ENCODE assay signal across 9 cellular contexts in genomic region chr22:23762866-23763578, GRCh38. TPM values are rescaled to one million over a fixed set of nuclear protein-coding genes. Genes with fewer than 3 reads are reported as not detected.
DNase-seq lines count a peak whose midpoint lies in the region; ATAC-seq and TF ChIP-seq lines count a peak whose summit lies in the region.
"Had no signal": no experiment of that assay in that cellular context is flagged by ENCODE, and none has a peak within 500 bp of the region (broad histone marks: within the 10 kb centered on the region; RNA-seq: fewer than 3 reads in every experiment).

A gene with protein sequence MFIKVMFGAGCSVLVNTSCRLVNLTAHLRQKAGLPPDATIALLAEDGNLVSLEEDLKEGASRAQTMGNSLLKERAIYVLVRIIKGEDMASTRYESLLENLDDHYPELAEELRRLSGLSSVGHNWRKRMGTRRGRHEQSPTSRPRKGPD (plus strand): TSS chr22:23762990. CDS start chr22:23763307, 317 bp downstream.

- 27 to 48% methylated on average over 3 to 6 of the region's 23 CpGs for WGBS in gastroesophageal sphincter (ENCODE audit: low coverage in 1 of 2), 2 donors

- CTCF ChIA-PET in T-cell (lab: Charles Lee): interaction anchor here in 1 of 2 donors (0.5 to 0.7 kb wide), 2 partner anchors 88 to 155 kb away, joined by 3 read pairs; no protein-coding TSS in a partner anchor

- no peaks in the 10 kb centered on the region for H3K9me3 Mint-ChIP-seq in T-helper 1 cell treated with Interleukin-12 subunit alpha and Interleukin-12 subunit beta and Interleukin-4 antibody, amounts not matched to agents 30 μg/mL and 1 μg/mL, for 36 hours
- H3K9me3 Mint-ChIP-seq in T-cell: no peaks in the 10 kb centered on the region
- H3K9me3 Mint-ChIP-seq in stimulated activated naive B cell treated with anti-CD40 and anti-IgM and Interleukin-4, amounts not matched to agents 10 μg/mL and 1 μg/mL and 100 μg/mL, for 72 hours: no peaks in the 10 kb centered on the region

- ATAC-seq in T-cell (replicated peaks in 1 of 4) (peak; percentile 23 to 51 (median 46)), gastroesophageal sphincter (no peak), omental fat pad (ENCODE audit: low FRiP score) (no peak)
- no peak for ATAC-seq in stimulated activated naive B cell treated with anti-CD40 and anti-IgM and Interleukin-4, amounts not matched to agents 10 μg/mL and 1 μg/mL and 100 μg/mL, for 72 hours (replicated peaks)

- peaks cover 21% of the 10 kb centered on the region for H3K4me1 Mint-ChIP-seq in T-helper 1 cell treated with Interleukin-12 subunit alpha and Interleukin-12 subunit beta and Interleukin-4 antibody, amounts not matched to agents 30 μg/mL and 1 μg/mL, for 36 hours (ENCODE audit: low read depth)
- H3K4me1 Mint-ChIP-seq in T-cell: peaks cover 28 to 48% (median 41%) of the 10 kb centered on the region in 3 donors
- peaks cover 40 to 64% of the 10 kb centered on the region in 2 donors for H3K4me1 Mint-ChIP-seq in stimulated activated naive B cell treated with anti-CD40 and anti-IgM and Interleukin-4, amounts not matched to agents 10 μg/mL and 1 μg/mL and 100 μg/mL, for 72 hours

- H3K27ac Mint-ChIP-seq in T-helper 1 cell treated with Interleukin-12 subunit alpha and Interleukin-12 subunit beta and Interleukin-4 antibody, amounts not matched to agents 30 μg/mL and 1 μg/mL, for 36 hours: peak within 1 kb of the TSS; percentile 36
- H3K27ac Mint-ChIP-seq in T-cell: peak within 1 kb of the TSS; percentile 80 to 90
- peak within 1 kb of the TSS; percentile 42 for H3K27ac Mint-ChIP-seq in stimulated activated naive B cell treated with anti-CD40 and anti-IgM and Interleukin-4, amounts not matched to agents 10 μg/mL and 1 μg/mL and 100 μg/mL, for 72 hours

- DNase-seq in T-helper 1 cell (no peak), T-cell (peak in 4 of 34 experiments; percentile 8 to 32 (median 12)), omental fat pad (ENCODE audit: low spot score) (no peak), RKO (ENCODE audit: low spot score) (no peak), pons (ENCODE audit: low spot score) (no peak)
- DNase-seq in stimulated activated naive B cell treated with anti-CD40 and anti-IgM and Interleukin-4, amounts not matched to agents 10 μg/mL and 1 μg/mL and 100 μg/mL, for 72 hours: no peak
- DNase-seq: ACHN had no signal

- TF ChIP-seq CTCF in gastroesophageal sphincter (IDR thresholded peaks at IDR 0.05) (no peak), omental fat pad (IDR thresholded peaks at IDR 0.05) (no peak)

- H3K36me3 Mint-ChIP-seq in T-helper 1 cell treated with Interleukin-12 subunit alpha and Interleukin-12 subunit beta and Interleukin-4 antibody, amounts not matched to agents 30 μg/mL and 1 μg/mL, for 36 hours (ENCODE audit: low read depth): peaks cover 3% of the 10 kb centered on the region
- no peaks in the 10 kb centered on the region for H3K36me3 Mint-ChIP-seq in T-cell
- H3K36me3 Mint-ChIP-seq in stimulated activated naive B cell treated with anti-CD40 and anti-IgM and Interleukin-4, amounts not matched to agents 10 μg/mL and 1 μg/mL and 100 μg/mL, for 72 hours: peaks cover 10 to 29% of the 10 kb centered on the region in 2 donors

- TF ChIP-seq EP300 in gastroesophageal sphincter (IDR thresholded peaks at IDR 0.05): no peak

- H3K27me3 Mint-ChIP-seq in T-helper 1 cell treated with Interleukin-12 subunit alpha and Interleukin-12 subunit beta and Interleukin-4 antibody, amounts not matched to agents 30 μg/mL and 1 μg/mL, for 36 hours (ENCODE audit: low read depth): no peaks in the 10 kb centered on the region
- no peaks in the 10 kb centered on the region for H3K27me3 Mint-ChIP-seq in T-cell
- H3K27me3 Mint-ChIP-seq in stimulated activated naive B cell treated with anti-CD40 and anti-IgM and Interleukin-4, amounts not matched to agents 10 μg/mL and 1 μg/mL and 100 μg/mL, for 72 hours: no peaks in the 10 kb centered on the region

- H3K27ac ChIP-seq in gastroesophageal sphincter: peak within 1 kb of the TSS in 3 of 4 donors; percentile 26 to 53 (median 44)

- peaks cover 0 to 56% (median 0%) of the 10 kb centered on the region in 3 donors for H3K4me1 ChIP-seq in gastroesophageal sphincter

- peak within 1 kb of the TSS; percentile 67 for H3K4me3 Mint-ChIP-seq in T-helper 1 cell treated with Interleukin-12 subunit alpha and Interleukin-12 subunit beta and Interleukin-4 antibody, amounts not matched to agents 30 μg/mL and 1 μg/mL, for 36 hours
- peak within 1 kb of the TSS; percentile 64 to 84 (median 71) for H3K4me3 Mint-ChIP-seq in T-cell
- H3K4me3 Mint-ChIP-seq in stimulated activated naive B cell treated with anti-CD40 and anti-IgM and Interleukin-4, amounts not matched to agents 10 μg/mL and 1 μg/mL and 100 μg/mL, for 72 hours: peak within 1 kb of the TSS; percentile 76

- no peaks in the 10 kb centered on the region for H3K9me3 ChIP-seq in gastroesophageal sphincter

- peaks cover 0 to 3% of the 10 kb centered on the region in 2 donors for H3K36me3 ChIP-seq in gastroesophageal sphincter

- peak within 1 kb of the TSS in 1 of 2 donors; percentile 32 for H3K4me3 ChIP-seq in gastroesophageal sphincter

- TF ChIP-seq POLR2A in gastroesophageal sphincter (IDR thresholded peaks at IDR 0.05): no peak

- POLR2A ChIA-PET in T-cell (lab: Charles Lee): no interaction called here

- no peaks in the 10 kb centered on the region for H3K27me3 ChIP-seq in gastroesophageal sphincter

RNA-seq across cellular contexts. Expression of the gene that starts here (rescaled TPM):
- total RNA-seq in T-cell (1 to 10 TPM in 4 of 5 donors, under 1 TPM in 1; 0.58 to 2.2 (median 1.9) TPM), gastroesophageal sphincter (under 1 TPM in 2 of 4 donors, not detected in 2; 0.54 to 0.81 TPM), omental fat pad (not detected)

Comparison
In these comparisons a context has a peak if more than half of its experiments do, and no peak if none do; other contexts are left out.
1. ATAC-seq: peak in T-cell (4 of 4); none in gastroesophageal sphincter (single experiment), stimulated activated naive B cell treated with anti-CD40 and anti-IgM and Interleukin-4, amounts not matched to agents 10 μg/mL and 1 μg/mL and 100 μg/mL, for 72 hours (0 of 2) and omental fat pad (single experiment).
2. Peak in every context shown above with its lines, with median percentiles within 50 percentile points of each other: H3K27ac Mint-ChIP-seq and H3K4me3 Mint-ChIP-seq.